ENCODE assay signal across 13 cellular contexts in genomic region chr11:132493786-132494185, GRCh38.
DNase-seq lines count a peak whose midpoint lies in the region; FAIRE-seq and TF ChIP-seq lines count a peak whose summit lies in the region.
"Had no signal": no experiment of that assay in that cellular context is flagged by ENCODE, and none has a peak within 500 bp of the region (broad histone marks: within the 10 kb centered on the region; RNA-seq: fewer than 3 reads in every experiment).

No MANE protein-coding gene starts in this region.

- H3K9ac ChIP-seq in kidney (ENCODE audit: low read length in 2 of 2) = no peak overlapping the region

- no peaks in the 10 kb centered on the region for H3K27me3 ChIP-seq in A673 (replicated peaks; ENCODE audit: insufficient read depth, low read depth, low read length, poor library complexity)

- no peaks in the 10 kb centered on the region for H3K36me3 Mint-ChIP-seq in nephron (ENCODE audit: low read depth)
- H3K36me3 Mint-ChIP-seq: CD14-positive monocyte; CD8-positive, alpha-beta memory T cell had no signal

- H3K27ac Mint-ChIP-seq in nephron = peak overlapping the region in 2 of 3 experiments; percentile 43 to 65
- H3K27ac Mint-ChIP-seq: CD14-positive monocyte; CD8-positive, alpha-beta memory T cell had no signal

- FAIRE-seq in kidney (lab: Jason Lieb, UNC) = no peak
- FAIRE-seq: A549, H54 had no signal

- intact Hi-C loops in A673 (cut with micrococcal nuclease; ENCODE audit: unreplicated experiment) (no loop called here), kidney (cut with DNase I) (no loop called here)

- H3K4me3 ChIP-seq in A673 (ENCODE audit: low read depth, low read length, poor library complexity, severe bottlenecking) (no peak overlapping the region), kidney (ENCODE audit: low read length in 2 of 2) (no peak overlapping the region)
- H3K4me3 ChIP-seq: A549 had no signal

- DNase-seq in A673 (ENCODE audit: low spot score) (peak; percentile 43), COR-L47 (lab: John Stamatoyannopoulos, UW) (peak; percentile 63), NCI-H1092 (lab: John Stamatoyannopoulos, UW) (peak; percentile 7), kidney (no peak), globus pallidus (ENCODE audit: low spot score) (no peak)
- DNase-seq: CD8-positive, alpha-beta memory T cell; DMS53; GF-D8 had no signal

- H3K4me1 ChIP-seq in A673 (ENCODE audit: insufficient read depth, low read length, poor library complexity, severe bottlenecking) (no peaks in the 10 kb centered on the region), kidney (ENCODE audit: control insufficient read depth in 1 of 2, insufficient read depth in 1 of 2, low read depth in 1 of 2, low read length in 2 of 2) (no peaks in the 10 kb centered on the region)
- H3K4me1 ChIP-seq: A549 had no signal

- CTCF ChIA-PET in A673 (lab: Charles Lee) = no interaction called here

- no TSS peak for BruUV-seq in A673 (replicated peaks; lab: Mats Ljungman, UMichigan)

- TF ChIP-seq CTCF in A673 (conservative IDR thresholded peaks at IDR 0.05; ENCODE audit: low read depth, low read length) = no peak
- no peak for TF ChIP-seq CTCF in nephron (IDR thresholded peaks at IDR 0.05; ENCODE audit: unreplicated experiment in 3 of 3)
- TF ChIP-seq CTCF in kidney (IDR thresholded peaks at IDR 0.05; ENCODE audit: borderline replicate concordance, extremely low read depth, insufficient read depth) = no peak

- H3K36me3 ChIP-seq in A673 (ENCODE audit: insufficient read depth, low read length, poor library complexity, severe bottlenecking) (no peaks in the 10 kb centered on the region), kidney (ENCODE audit: control insufficient read depth in 1 of 2, insufficient read depth in 2 of 2, low read length in 2 of 2) (no peaks in the 10 kb centered on the region)

- no peak overlapping the region for H3K4me3 Mint-ChIP-seq in nephron
- H3K4me3 Mint-ChIP-seq: CD14-positive monocyte; CD8-positive, alpha-beta memory T cell had no signal

- no peak overlapping the region for H3K27ac ChIP-seq in A673 (ENCODE audit: low read depth, low read length, poor library complexity, severe bottlenecking)
- H3K27ac ChIP-seq in kidney (ENCODE audit: low read depth in 2 of 2, low read length in 2 of 2) = no peak overlapping the region
- H3K27ac ChIP-seq: A549, HL-60 had no signal

- H3K9me3 Mint-ChIP-seq in nephron = no peaks in the 10 kb centered on the region

- H3K4me1 Mint-ChIP-seq in nephron = peaks cover 12% of the 10 kb centered on the region
- H3K4me1 Mint-ChIP-seq: CD14-positive monocyte; CD8-positive, alpha-beta memory T cell had no signal

- H3K27me3 Mint-ChIP-seq in nephron (ENCODE audit: low read depth) = peaks cover 4% of the 10 kb centered on the region

- POLR2A ChIA-PET in A673 (lab: Charles Lee; ENCODE audit: low non-redundant PET) = no interaction called here

- H3K9me3 ChIP-seq in A673 (ENCODE audit: low read depth, low read length, poor library complexity, severe bottlenecking) (no peaks in the 10 kb centered on the region), kidney (ENCODE audit: control insufficient read depth in 1 of 2, low read length in 2 of 2) (no peaks in the 10 kb centered on the region)
- H3K9me3 ChIP-seq: A549 had no signal

Comparison
In these comparisons a context has a peak if more than half of its experiments do, and no peak if none do; other contexts are left out.
1. DNase-seq: peak in A673 (single experiment), COR-L47 (single experiment) and NCI-H1092 (single experiment); none in kidney (single experiment) and globus pallidus (single experiment).